ENCODE assay signal across 8 cellular contexts in genomic region chr19:10402441-10403038, GRCh38. TPM values are rescaled to one million over a fixed set of nuclear protein-coding genes. Genes with fewer than 3 reads are reported as not detected.
DNase-seq lines count a peak whose midpoint lies in the region; ATAC-seq and TF ChIP-seq lines count a peak whose summit lies in the region.

No MANE protein-coding gene starts in this region.

- H3K27me3 ChIP-seq in BLaER1 (no peaks in the 10 kb centered on the region), tibial nerve (peaks cover 0 to 29% of the 10 kb centered on the region in 2 donors)

- peaks cover 38% of the 10 kb centered on the region for H3K36me3 ChIP-seq in BLaER1
- H3K36me3 ChIP-seq in tibial nerve = peaks cover 0 to 5% (median 0%) of the 10 kb centered on the region in 3 donors

- no peak for TF ChIP-seq POLR2A in tibial nerve (IDR thresholded peaks at IDR 0.05)

- peaks cover 62% of the 10 kb centered on the region for H4K20me1 ChIP-seq in BLaER1

- peak overlapping the region; percentile 97 for H3K4me2 ChIP-seq in BLaER1

- no peaks in the 10 kb centered on the region for H3K9me3 Mint-ChIP-seq in IgD-negative memory B cell

- peak overlapping the region; percentile 84 for H3K27ac ChIP-seq in BLaER1
- peak overlapping the region in 2 of 4 donors; percentile 74 to 87 for H3K27ac ChIP-seq in tibial nerve

- peak overlapping the region; percentile 93 to 100 (median 99) for H3K27ac Mint-ChIP-seq in IgD-negative memory B cell

- no peaks in the 10 kb centered on the region for H3K27me3 Mint-ChIP-seq in IgD-negative memory B cell

- peak overlapping the region; percentile 93 for H3K4me3 ChIP-seq in BLaER1
- H3K4me3 ChIP-seq in tibial nerve = peak overlapping the region; percentile 62 to 85 (median 74)

- no peak for ATAC-seq in GM19455 (IDR thresholded peaks at IDR 0.05; ENCODE audit: unreplicated experiment)

- H3K4me1 ChIP-seq in BLaER1 = peaks cover 70% of the 10 kb centered on the region
- H3K4me1 ChIP-seq in tibial nerve = peaks cover 0 to 48% (median 29%) of the 10 kb centered on the region in 4 donors

- 1% methylated on average over 15 of the region's 15 CpGs for WGBS in tibial nerve, 2 donors

- no peaks in the 10 kb centered on the region for H3K9me3 ChIP-seq in BLaER1
- H3K9me3 ChIP-seq in tibial nerve = no peaks in the 10 kb centered on the region

- peak; percentile 42 for DNase-seq in astrocyte of the hippocampus (ENCODE audit: low read depth, low spot score)
- DNase-seq in kidney tubule cell (ENCODE audit: low spot score) = peak; percentile 69
- no peak for DNase-seq in tibial nerve (ENCODE audit: low spot score in 2 of 2)
- DNase-seq in NCI-H1105 (lab: John Stamatoyannopoulos, UW) = no peak
- DNase-seq in NCI-H2029 treated with DMSO at 0.1 percent for 48 hours (lab: John Stamatoyannopoulos, UW) = no peak

- no peak for TF ChIP-seq EP300 in tibial nerve (IDR thresholded peaks at IDR 0.05)

- no peaks in the 10 kb centered on the region for H3K36me3 Mint-ChIP-seq in IgD-negative memory B cell

- H3K4me1 Mint-ChIP-seq in IgD-negative memory B cell = peaks cover 30 to 45% (median 41%) of the 10 kb centered on the region in 3 donors

- H3K9ac ChIP-seq in BLaER1 = peak overlapping the region; percentile 94

- no peak for TF ChIP-seq CTCF in tibial nerve (IDR thresholded peaks at IDR 0.05)

- H3K4me3 Mint-ChIP-seq in IgD-negative memory B cell = peak overlapping the region; percentile 93 to 99 (median 94)

RNA-seq across cellular contexts. Expression of gene CDC37, which starts 0.8 kb away (rescaled TPM):
- 78.8 TPM for polyA plus RNA-seq in IgD-negative memory B cell
- 100 to 1,000 TPM; 127 to 260 (median 155) TPM for total RNA-seq in tibial nerve

RNA-seq across cellular contexts. Expression of gene PDE4A, which starts 17.8 kb away (rescaled TPM):
- 2.9 TPM for polyA plus RNA-seq in IgD-negative memory B cell
- 10 to 100 TPM in 2 of 4 donors, 1 to 10 TPM in 2; 8.7 to 12.7 (median 10.0) TPM for total RNA-seq in tibial nerve

RNA-seq across cellular contexts. Expression of gene TYK2, which starts 22.2 kb away (rescaled TPM):
- 69.0 TPM for polyA plus RNA-seq in IgD-negative memory B cell
- total RNA-seq in tibial nerve = 100 to 1,000 TPM; 112 to 166 (median 125) TPM

Comparison
In these comparisons a context has a peak if more than half of its experiments do, and no peak if none do; other contexts are left out.
1. DNase-seq: peak in astrocyte of the hippocampus (single experiment) and kidney tubule cell (single experiment); none in tibial nerve (0 of 2), NCI-H1105 (single experiment) and NCI-H2029 treated with DMSO at 0.1 percent for 48 hours (single experiment).